In genomic region chr5:109315245-109315644, GRCh38 we compare ENCODE assay signal across 17 cellular contexts.
"Had no signal": no experiment of that assay in that cellular context is flagged by ENCODE, and none has a peak within 500 bp of the region (broad histone marks: within the 10 kb centered on the region; RNA-seq: fewer than 3 reads in every experiment).

No MANE protein-coding gene starts in this region.

- H3K27ac Mint-ChIP-seq: naive thymus-derived CD8-positive, alpha-beta T cell; stimulated activated memory B cell treated with anti-CD40 and anti-IgM and Interleukin-4, amounts not matched to agents 10 μg/mL and 1 μg/mL and 100 μg/mL, for 72 hours; stimulated activated naive CD8-positive, alpha-beta T cell treated with anti-CD3 and anti-CD28 coated beads, Interleukin-15, Interleukin-2, amounts not matched to agents 100 ng/mL and 50 ng/mL, for 24 hours had no signal

- H3K27me3 ChIP-seq: heart right ventricle, neutrophil, sigmoid colon, testis, tibial nerve had no signal

- H3K36me3 ChIP-seq: heart right ventricle, neutrophil, sigmoid colon, tibial nerve had no signal

- H3K4me3 ChIP-seq: heart right ventricle, sigmoid colon, smooth muscle cell, testis, tibial nerve had no signal

- H3K27ac ChIP-seq: heart right ventricle, neutrophil, sigmoid colon, testis, tibial nerve had no signal

- H3K4me1 Mint-ChIP-seq: stimulated activated memory B cell treated with anti-CD40 and anti-IgM and Interleukin-4, amounts not matched to agents 10 μg/mL and 1 μg/mL and 100 μg/mL, for 72 hours had no signal

- DNase-seq: dermis blood vessel endothelial cell; erythroblast; foreskin melanocyte; heart right ventricle; hypothalamus; kidney glomerular epithelial cell; mesendoderm; naive thymus-derived CD8-positive, alpha-beta T cell; sigmoid colon; stimulated activated CD4-positive, alpha-beta T cell treated with anti-CD3 and anti-CD28 coated beads, Interleukin-4, amount 100 ng/mL, for 1 hour; stimulated activated CD8-positive, alpha-beta memory T cell treated with anti-CD3 and anti-CD28 coated beads, Interleukin-4, amount 100 ng/mL, for 48 hours; testis had no signal

- H3K4me2 ChIP-seq: smooth muscle cell had no signal

- H3K9me3 Mint-ChIP-seq: stimulated activated memory B cell treated with anti-CD40 and anti-IgM and Interleukin-4, amounts not matched to agents 10 μg/mL and 1 μg/mL and 100 μg/mL, for 72 hours had no signal

- H3K27me3 Mint-ChIP-seq: naive thymus-derived CD8-positive, alpha-beta T cell; stimulated activated memory B cell treated with anti-CD40 and anti-IgM and Interleukin-4, amounts not matched to agents 10 μg/mL and 1 μg/mL and 100 μg/mL, for 72 hours; stimulated activated naive CD8-positive, alpha-beta T cell treated with anti-CD3 and anti-CD28 coated beads, Interleukin-15, Interleukin-2, amounts not matched to agents 100 ng/mL and 50 ng/mL, for 24 hours had no signal

- H3K4me3 Mint-ChIP-seq: naive thymus-derived CD8-positive, alpha-beta T cell; stimulated activated memory B cell treated with anti-CD40 and anti-IgM and Interleukin-4, amounts not matched to agents 10 μg/mL and 1 μg/mL and 100 μg/mL, for 72 hours; stimulated activated naive CD8-positive, alpha-beta T cell treated with anti-CD3 and anti-CD28 coated beads, Interleukin-15, Interleukin-2, amounts not matched to agents 100 ng/mL and 50 ng/mL, for 24 hours had no signal

- ATAC-seq: naive thymus-derived CD8-positive, alpha-beta T cell; stimulated activated memory B cell treated with anti-CD40 and anti-IgM and Interleukin-4, amounts not matched to agents 10 μg/mL and 1 μg/mL and 100 μg/mL, for 72 hours had no signal

- H3K4me1 ChIP-seq: sigmoid colon, testis, tibial nerve had no signal

- H3K9me3 ChIP-seq: heart right ventricle, neutrophil, sigmoid colon, testis, tibial nerve had no signal
